1 cellular context compared by ENCODE assay signal in genomic region chr16:28321700-28322411, GRCh38.
A peak's percentile ranks its signal among the peaks of the same experiment; 100 is the strongest.
TF ChIP-seq lines count a peak whose summit lies in the region.

No MANE protein-coding gene starts in this region.

TF ChIP-seq in HepG2, 621 proteins besides CTCF, POLR2A, EP300 and RAD21 (continued from another document and continues in another):
- no peak for TF ChIP-seq PCBP2 (optimal IDR thresholded peaks at IDR 0.05; ENCODE audit: low read depth, low read length, poor library complexity, severe bottlenecking)
- peak; percentile 20 for TF ChIP-seq HNRNPLL (IDR thresholded peaks at IDR 0.05; ENCODE audit: low read depth, low read length, poor library complexity, severe bottlenecking)
- TF ChIP-seq ZNF766 (CRISPR knock-in tag; IDR thresholded peaks at IDR 0.05; ENCODE audit: borderline replicate concordance): 0 out of 2 replicates have a peak, but pooled peaks have one; percentile 31
- TF ChIP-seq ZNF772 (CRISPR knock-in tag; IDR thresholded peaks at IDR 0.05): peak; percentile 32; the same call in 1 of the 2 replicates
- no peak for TF ChIP-seq ZSCAN22 (CRISPR knock-in tag; IDR thresholded peaks at IDR 0.05)
- peak; percentile 24; the same call in 1 of the 2 replicates for TF ChIP-seq ZNF687 (CRISPR knock-in tag; IDR thresholded peaks at IDR 0.05)
- no peak for TF ChIP-seq LCORL (IDR thresholded peaks at IDR 0.05)
- no peak for TF ChIP-seq LCORL (CRISPR knock-in tag; IDR thresholded peaks at IDR 0.05)
- TF ChIP-seq, protein P1, sequence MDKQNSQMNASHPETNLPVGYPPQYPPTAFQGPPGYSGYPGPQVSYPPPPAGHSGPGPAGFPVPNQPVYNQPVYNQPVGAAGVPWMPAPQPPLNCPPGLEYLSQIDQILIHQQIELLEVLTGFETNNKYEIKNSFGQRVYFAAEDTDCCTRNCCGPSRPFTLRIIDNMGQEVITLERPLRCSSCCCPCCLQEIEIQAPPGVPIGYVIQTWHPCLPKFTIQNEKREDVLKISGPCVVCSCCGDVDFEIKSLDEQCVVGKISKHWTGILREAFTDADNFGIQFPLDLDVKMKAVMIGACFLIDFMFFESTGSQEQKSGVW (CRISPR knock-in tag; IDR thresholded peaks at IDR 0.05; ENCODE audit: borderline replicate concordance): no peak
- no peak for TF ChIP-seq HDAC6 (IDR thresholded peaks at IDR 0.05; ENCODE audit: low read depth, low read length)
- no peak for TF ChIP-seq SIN3A (IDR thresholded peaks at IDR 0.05; ENCODE audit: borderline replicate concordance, low read depth, low read length)
- 0 out of 4 replicates have a peak, but pooled peaks of 1 of the 2 experiments have one; percentile 31 for TF ChIP-seq HMGXB4 (CRISPR knock-in tag; IDR thresholded peaks at IDR 0.05; ENCODE audit: borderline replicate concordance in 1 of 2, low read depth in 1 of 2)
- 0 out of 2 replicates have a peak, but pooled peaks have one; percentile 38 for TF ChIP-seq ZFP91 (CRISPR knock-in tag; IDR thresholded peaks at IDR 0.05; ENCODE audit: borderline replicate concordance)
- TF ChIP-seq ZSCAN20 (CRISPR knock-in tag; IDR thresholded peaks at IDR 0.05; ENCODE audit: borderline replicate concordance): no peak
- peak; percentile 44; the same call in 1 of the 2 replicates for TF ChIP-seq ZNF160 (CRISPR knock-in tag; IDR thresholded peaks at IDR 0.05)
- TF ChIP-seq, protein P2, sequence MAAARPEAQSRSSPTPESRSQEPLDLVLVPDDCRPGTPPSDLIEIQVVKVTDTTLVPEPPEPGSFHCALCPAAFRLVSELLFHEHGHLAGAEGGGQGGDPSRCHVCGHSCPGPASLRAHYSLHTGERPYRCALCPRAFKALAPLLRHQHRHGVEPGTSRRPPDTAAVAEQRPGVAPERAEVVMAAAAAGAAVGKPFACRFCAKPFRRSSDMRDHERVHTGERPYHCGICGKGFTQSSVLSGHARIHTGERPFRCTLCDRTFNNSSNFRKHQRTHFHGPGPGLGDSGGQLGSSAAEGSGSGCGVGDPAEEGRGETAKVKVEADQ (CRISPR knock-in tag; IDR thresholded peaks at IDR 0.05; ENCODE audit: borderline replicate concordance): no peak
- TF ChIP-seq, protein P3, sequence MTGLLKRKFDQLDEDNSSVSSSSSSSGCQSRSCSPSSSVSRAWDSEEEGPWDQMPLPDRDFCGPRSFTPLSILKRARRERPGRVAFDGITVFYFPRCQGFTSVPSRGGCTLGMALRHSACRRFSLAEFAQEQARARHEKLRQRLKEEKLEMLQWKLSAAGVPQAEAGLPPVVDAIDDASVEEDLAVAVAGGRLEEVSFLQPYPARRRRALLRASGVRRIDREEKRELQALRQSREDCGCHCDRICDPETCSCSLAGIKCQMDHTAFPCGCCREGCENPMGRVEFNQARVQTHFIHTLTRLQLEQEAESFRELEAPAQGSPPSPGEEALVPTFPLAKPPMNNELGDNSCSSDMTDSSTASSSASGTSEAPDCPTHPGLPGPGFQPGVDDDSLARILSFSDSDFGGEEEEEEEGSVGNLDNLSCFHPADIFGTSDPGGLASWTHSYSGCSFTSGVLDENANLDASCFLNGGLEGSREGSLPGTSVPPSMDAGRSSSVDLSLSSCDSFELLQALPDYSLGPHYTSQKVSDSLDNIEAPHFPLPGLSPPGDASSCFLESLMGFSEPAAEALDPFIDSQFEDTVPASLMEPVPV (CRISPR knock-in tag; IDR thresholded peaks at IDR 0.05): no peak
- TF ChIP-seq HES4 (CRISPR knock-in tag; IDR thresholded peaks at IDR 0.05; ENCODE audit: borderline replicate concordance): 0 out of 2 replicates have a peak, but pooled peaks have one; percentile 31
- TF ChIP-seq, protein P4, sequence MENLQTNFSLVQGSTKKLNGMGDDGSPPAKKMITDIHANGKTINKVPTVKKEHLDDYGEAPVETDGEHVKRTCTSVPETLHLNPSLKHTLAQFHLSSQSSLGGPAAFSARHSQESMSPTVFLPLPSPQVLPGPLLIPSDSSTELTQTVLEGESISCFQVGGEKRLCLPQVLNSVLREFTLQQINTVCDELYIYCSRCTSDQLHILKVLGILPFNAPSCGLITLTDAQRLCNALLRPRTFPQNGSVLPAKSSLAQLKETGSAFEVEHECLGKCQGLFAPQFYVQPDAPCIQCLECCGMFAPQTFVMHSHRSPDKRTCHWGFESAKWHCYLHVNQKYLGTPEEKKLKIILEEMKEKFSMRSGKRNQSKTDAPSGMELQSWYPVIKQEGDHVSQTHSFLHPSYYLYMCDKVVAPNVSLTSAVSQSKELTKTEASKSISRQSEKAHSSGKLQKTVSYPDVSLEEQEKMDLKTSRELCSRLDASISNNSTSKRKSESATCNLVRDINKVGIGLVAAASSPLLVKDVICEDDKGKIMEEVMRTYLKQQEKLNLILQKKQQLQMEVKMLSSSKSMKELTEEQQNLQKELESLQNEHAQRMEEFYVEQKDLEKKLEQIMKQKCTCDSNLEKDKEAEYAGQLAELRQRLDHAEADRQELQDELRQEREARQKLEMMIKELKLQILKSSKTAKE (CRISPR knock-in tag; IDR thresholded peaks at IDR 0.05; ENCODE audit: borderline replicate concordance): 0 out of 2 replicates have a peak, but pooled peaks have one; percentile 31
- 0 out of 2 replicates have a peak, but pooled peaks have one; percentile 21 for TF ChIP-seq MIER3 (CRISPR knock-in tag; IDR thresholded peaks at IDR 0.05; ENCODE audit: borderline replicate concordance)
- TF ChIP-seq ZNF230 (CRISPR knock-in tag; IDR thresholded peaks at IDR 0.05): no peak
- no peak for TF ChIP-seq MXD4 (CRISPR knock-in tag; IDR thresholded peaks at IDR 0.05)
- TF ChIP-seq RBFOX2 (IDR thresholded peaks at IDR 0.05; ENCODE audit: low read depth, low read length): no peak
- 0 out of 2 replicates have a peak, but pooled peaks have one; percentile 50 for TF ChIP-seq RXRA (CRISPR knock-in tag; IDR thresholded peaks at IDR 0.05)
- TF ChIP-seq ZNF674 (CRISPR knock-in tag; IDR thresholded peaks at IDR 0.05; ENCODE audit: low read depth): no peak
- TF ChIP-seq ZNF367 (CRISPR knock-in tag; IDR thresholded peaks at IDR 0.05; ENCODE audit: borderline replicate concordance): no peak
- TF ChIP-seq RXRB (CRISPR knock-in tag; IDR thresholded peaks at IDR 0.05; ENCODE audit: borderline replicate concordance): no peak
- TF ChIP-seq AGO1 (IDR thresholded peaks at IDR 0.05; ENCODE audit: low read depth, low read length, poor library complexity, severe bottlenecking): peak; percentile 15
- TF ChIP-seq MBD4 (IDR thresholded peaks at IDR 0.05; ENCODE audit: borderline replicate concordance, low read length): no peak
- TF ChIP-seq SMC3 (IDR thresholded peaks at IDR 0.05; ENCODE audit: low read length): peak; percentile 33
- 0 out of 2 replicates have a peak, but pooled peaks have one; percentile 24 for TF ChIP-seq ZNF274 (CRISPR knock-in tag; IDR thresholded peaks at IDR 0.05)
- no peak for TF ChIP-seq NFKB2 (CRISPR knock-in tag; IDR thresholded peaks at IDR 0.05; ENCODE audit: borderline replicate concordance)
- no peak for TF ChIP-seq TBX2 (CRISPR knock-in tag; IDR thresholded peaks at IDR 0.05; ENCODE audit: borderline replicate concordance)
- TF ChIP-seq DMTF1 (CRISPR knock-in tag; IDR thresholded peaks at IDR 0.05): no peak
- TF ChIP-seq, protein P5, sequence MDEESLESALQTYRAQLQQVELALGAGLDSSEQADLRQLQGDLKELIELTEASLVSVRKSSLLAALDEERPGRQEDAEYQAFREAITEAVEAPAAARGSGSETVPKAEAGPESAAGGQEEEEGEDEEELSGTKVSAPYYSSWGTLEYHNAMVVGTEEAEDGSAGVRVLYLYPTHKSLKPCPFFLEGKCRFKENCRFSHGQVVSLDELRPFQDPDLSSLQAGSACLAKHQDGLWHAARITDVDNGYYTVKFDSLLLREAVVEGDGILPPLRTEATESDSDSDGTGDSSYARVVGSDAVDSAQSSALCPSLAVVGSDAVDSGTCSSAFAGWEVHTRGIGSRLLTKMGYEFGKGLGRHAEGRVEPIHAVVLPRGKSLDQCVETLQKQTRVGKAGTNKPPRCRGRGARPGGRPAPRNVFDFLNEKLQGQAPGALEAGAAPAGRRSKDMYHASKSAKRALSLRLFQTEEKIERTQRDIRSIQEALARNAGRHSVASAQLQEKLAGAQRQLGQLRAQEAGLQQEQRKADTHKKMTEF (CRISPR knock-in tag; IDR thresholded peaks at IDR 0.05): peak; percentile 19; the same call in 1 of the 2 replicates
- no peak for TF ChIP-seq BORCS8-MEF2B (CRISPR knock-in tag; IDR thresholded peaks at IDR 0.05)
- 0 out of 2 replicates have a peak, but pooled peaks have one; percentile 66 for TF ChIP-seq HNRNPL (IDR thresholded peaks at IDR 0.05; ENCODE audit: low read depth, low read length)
- no peak for TF ChIP-seq TCF7L2 (IDR thresholded peaks at IDR 0.05; ENCODE audit: low read depth, low read length)
- TF ChIP-seq MTF2 (CRISPR knock-in tag; IDR thresholded peaks at IDR 0.05; ENCODE audit: borderline replicate concordance): peak; percentile 92; the same call in 1 of the 2 replicates
- no peak for TF ChIP-seq ZNF607 (CRISPR knock-in tag; IDR thresholded peaks at IDR 0.05; ENCODE audit: borderline replicate concordance)
- TF ChIP-seq EED (CRISPR knock-in tag; IDR thresholded peaks at IDR 0.05): 0 out of 2 replicates have a peak, but pooled peaks have one; percentile 35
- peak; percentile 40; the same call in 1 of the 2 replicates for TF ChIP-seq HNF1B (CRISPR knock-in tag; IDR thresholded peaks at IDR 0.05)
- TF ChIP-seq FIP1L1 (IDR thresholded peaks at IDR 0.05; ENCODE audit: borderline replicate concordance, insufficient read depth, low read depth, low read length): no peak
